1 cellular context compared by ENCODE assay signal in genomic region chr11:73784080-73784634, GRCh38.
TF ChIP-seq lines count a peak whose summit lies in the region.

No MANE protein-coding gene starts in this region.

TF ChIP-seq in HepG2, 621 proteins besides CTCF, POLR2A, EP300 and RAD21 (continued from another document and continues in another):
- TF ChIP-seq ZNF646 (CRISPR knock-in tag; IDR thresholded peaks at IDR 0.05) (no peak), HNRNPL (IDR thresholded peaks at IDR 0.05; ENCODE audit: low read depth, low read length) (no peak), IRF2 (CRISPR knock-in tag; IDR thresholded peaks at IDR 0.05) (peak; percentile 54; the same call in 1 of the 2 replicates), SKI (IDR thresholded peaks at IDR 0.05; ENCODE audit: partially characterized antibody) (no peak), SCMH1 (CRISPR knock-in tag; IDR thresholded peaks at IDR 0.05; ENCODE audit: borderline replicate concordance) (no peak), DDIT3 (CRISPR knock-in tag; IDR thresholded peaks at IDR 0.05) (peak; percentile 100), POLR2AphosphoS5 (IDR thresholded peaks at IDR 0.05; ENCODE audit: low read depth, low read length) (peak; percentile 52; the same call in 1 of the 2 replicates), ZNF674 (CRISPR knock-in tag; IDR thresholded peaks at IDR 0.05; ENCODE audit: low read depth) (no peak), KDM5A (IDR thresholded peaks at IDR 0.05; ENCODE audit: borderline replicate concordance, low read length) (no peak), PHB2 (IDR thresholded peaks at IDR 0.05; ENCODE audit: partially characterized antibody) (no peak), ZBTB40 (IDR thresholded peaks at IDR 0.05) (no peak), ZBTB40 (CRISPR knock-in tag; IDR thresholded peaks at IDR 0.05) (no peak), STAT6 (CRISPR knock-in tag; IDR thresholded peaks at IDR 0.05; ENCODE audit: borderline replicate concordance) (no peak), ATF7-NPFF (CRISPR knock-in tag; IDR thresholded peaks at IDR 0.05; ENCODE audit: low read depth) (no peak), SMARCC2 (IDR thresholded peaks at IDR 0.05) (no peak), PRDM15 (CRISPR knock-in tag; IDR thresholded peaks at IDR 0.05) (no peak), YY1 (IDR thresholded peaks at IDR 0.05; ENCODE audit: insufficient read depth, insufficient replicate concordance, low read depth, low read length) (no peak), TFAP4 (IDR thresholded peaks at IDR 0.05; ENCODE audit: borderline replicate concordance, low read depth) (no peak; the same call in 1 of the 2 replicates), RFX1 (IDR thresholded peaks at IDR 0.05) (no peak), HDAC1 (CRISPR knock-in tag; IDR thresholded peaks at IDR 0.05) (no peak), ZSCAN30 (CRISPR knock-in tag; IDR thresholded peaks at IDR 0.05) (no peak), CEBPG (CRISPR knock-in tag; IDR thresholded peaks at IDR 0.05) (peak; percentile 99), KDM2A (CRISPR knock-in tag; IDR thresholded peaks at IDR 0.05; ENCODE audit: borderline replicate concordance, low read depth) (no peak), PAX8 (CRISPR knock-in tag; IDR thresholded peaks at IDR 0.05; ENCODE audit: borderline replicate concordance) (no peak), IKZF5 (CRISPR knock-in tag; IDR thresholded peaks at IDR 0.05) (peak; percentile 57; the same call in 1 of the 2 replicates), TBP (CRISPR knock-in tag; IDR thresholded peaks at IDR 0.05) (no peak), CC2D1A (CRISPR knock-in tag; IDR thresholded peaks at IDR 0.05) (0 out of 2 replicates have a peak, but pooled peaks have one; percentile 34), DMAP1 (CRISPR knock-in tag; IDR thresholded peaks at IDR 0.05) (peak; percentile 51; the same call in 1 of the 2 replicates)
